ENCODE assay signal across 23 cellular contexts in genomic region chr1:11523746-11524464, GRCh38. TPM values are rescaled to one million over a fixed set of nuclear protein-coding genes. Genes with fewer than 3 reads are reported as not detected.
"Had no signal": no experiment of that assay in that cellular context is flagged by ENCODE, and none has a peak within 500 bp of the region (broad histone marks: within the 10 kb centered on the region; RNA-seq: fewer than 3 reads in every experiment).

No MANE protein-coding gene starts in this region.

- ATAC-seq: activated CD4-positive, alpha-beta T cell treated with anti-CD3 and anti-CD28 coated beads for 36 hours; activated CD8-positive, alpha-beta memory T cell treated with anti-CD3 and anti-CD28 coated beads, Interleukin-2, amount 10 ng/mL, durations not matched to agents 7 days and 5 days; body of pancreas; left ventricle myocardium superior; mucosa of descending colon had no signal

- H3K27me3 ChIP-seq: body of pancreas had no signal

- H3K9ac ChIP-seq: parathyroid adenoma had no signal

- FAIRE-seq: endometrium, keratinocyte had no signal

- H3K4me3 ChIP-seq: body of pancreas, coronary artery, mucosa of descending colon had no signal

- H3K9me3 Mint-ChIP-seq: memory B cell, naive B cell, type B pancreatic cell had no signal

- H3K9me3 ChIP-seq: body of pancreas, mucosa of descending colon had no signal

- H3K36me3 Mint-ChIP-seq: activated CD8-positive, alpha-beta memory T cell treated with anti-CD3 and anti-CD28 coated beads, Interleukin-2, amount 10 ng/mL, durations not matched to agents 7 days and 5 days; memory B cell; naive B cell; type B pancreatic cell had no signal

- H3K27me3 Mint-ChIP-seq: activated CD4-positive, alpha-beta T cell treated with anti-CD3 and anti-CD28 coated beads for 36 hours; activated CD8-positive, alpha-beta memory T cell treated with anti-CD3 and anti-CD28 coated beads, Interleukin-2, amount 10 ng/mL, durations not matched to agents 7 days and 5 days; type B pancreatic cell had no signal

- H2AFZ ChIP-seq: parathyroid adenoma had no signal

- H3K4me3 Mint-ChIP-seq: activated CD4-positive, alpha-beta T cell treated with anti-CD3 and anti-CD28 coated beads for 36 hours; activated CD8-positive, alpha-beta memory T cell treated with anti-CD3 and anti-CD28 coated beads, Interleukin-2, amount 10 ng/mL, durations not matched to agents 7 days and 5 days; memory B cell; naive B cell; type B pancreatic cell had no signal

- H3K4me1 Mint-ChIP-seq: activated CD4-positive, alpha-beta T cell treated with anti-CD3 and anti-CD28 coated beads for 36 hours; activated CD8-positive, alpha-beta memory T cell treated with anti-CD3 and anti-CD28 coated beads, Interleukin-2, amount 10 ng/mL, durations not matched to agents 7 days and 5 days; memory B cell; naive B cell had no signal

- H3K27ac ChIP-seq: body of pancreas, coronary artery, parathyroid adenoma had no signal

- H3K27ac Mint-ChIP-seq: activated CD4-positive, alpha-beta T cell treated with anti-CD3 and anti-CD28 coated beads for 36 hours; activated CD8-positive, alpha-beta memory T cell treated with anti-CD3 and anti-CD28 coated beads, Interleukin-2, amount 10 ng/mL, durations not matched to agents 7 days and 5 days; memory B cell; naive B cell; type B pancreatic cell had no signal

- DNase-seq: activated CD4-positive, alpha-beta T cell treated with anti-CD3 and anti-CD28 coated beads for 36 hours; activated CD4-positive, alpha-beta T cell treated with anti-CD3 and anti-CD28 coated beads, Interleukin-2, amount 50 U/mL, for 48 hours; activated CD8-positive, alpha-beta memory T cell treated with anti-CD3 and anti-CD28 coated beads, Interleukin-2, amount 10 ng/mL, durations not matched to agents 7 days and 5 days; activated naive CD4-positive, alpha-beta T cell; body of pancreas; central memory CD4-positive, alpha-beta T cell; erythroblast; foreskin melanocyte; glutamatergic neuron; hypothalamus; left ventricle myocardium superior; mucosa of descending colon; naive B cell; stimulated activated CD4-positive, alpha-beta T cell treated with anti-CD3 and anti-CD28 coated beads, Interleukin-12 subunit alpha, Interleukin-12 subunit beta, amount 100 ng/mL, for 4 hours; stimulated activated CD4-positive, alpha-beta T cell treated with anti-CD3 and anti-CD28 coated beads, Interleukin-1b, Interleukin-23, amount 100 ng/mL, for 48 hours; stimulated activated CD8-positive, alpha-beta memory T cell treated with anti-CD3 and anti-CD28 coated beads, Interleukin-4, amount 100 ng/mL, for 48 hours; stimulated activated naive CD4-positive, alpha-beta T cell treated with Interleukin-2 at 50 U/mL for 16 hours had no signal

- H3K4me1 ChIP-seq: body of pancreas, parathyroid adenoma had no signal

- H3K79me2 ChIP-seq: parathyroid adenoma had no signal

RNA-seq across cellular contexts. Expression of gene DISP3, which starts 45.0 kb away (rescaled TPM):
- polyA plus RNA-seq: keratinocyte had no signal
